1 cellular context compared by ENCODE assay signal in genomic region chr2:161239416-161240109, GRCh38.
A peak's percentile ranks its signal among the peaks of the same experiment; 100 is the strongest.
TF ChIP-seq lines count a peak whose summit lies in the region.

No MANE protein-coding gene starts in this region.

TF ChIP-seq in H1, 55 proteins besides CTCF, POLR2A, EP300 and RAD21 (continued from another document):
- TF ChIP-seq CHD7 (IDR thresholded peaks at IDR 0.05; ENCODE audit: insufficient replicate concordance, low read length) (no peak), RXRA (IDR thresholded peaks at IDR 0.05; ENCODE audit: insufficient read depth, low read depth, low read length) (0 out of 2 replicates have a peak, but pooled peaks have one; percentile 60), HDAC2 (IDR thresholded peaks at IDR 0.05; ENCODE audit: borderline replicate concordance in 1 of 2, low read depth in 2 of 2, low read length in 2 of 2) (no peak), E2F6 (IDR thresholded peaks at IDR 0.05) (0 out of 2 replicates have a peak, but pooled peaks have one; percentile 32)
